In genomic region chr19:1854542-1855039, GRCh38 we compare ENCODE assay signal across 8 cellular contexts. TPM values are rescaled to one million over a fixed set of nuclear protein-coding genes. Genes with fewer than 3 reads are reported as not detected.
DNase-seq lines count a peak whose midpoint lies in the region; ATAC-seq and TF ChIP-seq lines count a peak whose summit lies in the region.

No MANE protein-coding gene starts in this region.

- peaks cover 49% of the 10 kb centered on the region for H3K4me1 Mint-ChIP-seq in osteocyte (ENCODE audit: unreplicated experiment)

- no peaks in the 10 kb centered on the region for H3K36me3 ChIP-seq in Peyer's patch

- no peak for TF ChIP-seq CTCF in Peyer's patch (IDR thresholded peaks at IDR 0.05)
- TF ChIP-seq CTCF in osteocyte (IDR thresholded peaks at IDR 0.05), result no peak

- DNase-seq in DMS 273 treated with DMSO at 0.1 percent for 48 hours (lab: John Stamatoyannopoulos, UW) (peak; percentile 28), Peyer's patch (peak in 1 of 3 donors; percentile 67), epithelial cell of prostate (ENCODE audit: low read depth, low spot score) (no peak), osteocyte (ENCODE audit: extremely low spot score, unreplicated experiment) (no peak), superior temporal gyrus (ENCODE audit: extremely low spot score) (no peak), D341Med (ENCODE audit: low spot score) (no peak)

- H3K4me1 ChIP-seq in Peyer's patch, result peaks cover 20 to 75% (median 52%) of the 10 kb centered on the region in 4 donors

- H3K4me3 ChIP-seq in Peyer's patch, result peak overlapping the region in 1 of 4 donors; percentile 56

- no peaks in the 10 kb centered on the region for H3K27me3 Mint-ChIP-seq in osteocyte (ENCODE audit: unreplicated experiment)

- ATAC-seq in GM19452 (IDR thresholded peaks at IDR 0.05; ENCODE audit: unreplicated experiment) (no peak), GM19455 (IDR thresholded peaks at IDR 0.05; ENCODE audit: unreplicated experiment) (no peak)

- no peak for TF ChIP-seq POLR2A in Peyer's patch (IDR thresholded peaks at IDR 0.05)

- H3K27me3 ChIP-seq in Peyer's patch, result no peaks in the 10 kb centered on the region

- H3K36me3 Mint-ChIP-seq in osteocyte (ENCODE audit: unreplicated experiment), result no peaks in the 10 kb centered on the region

- no peaks in the 10 kb centered on the region for H3K9me3 Mint-ChIP-seq in osteocyte (ENCODE audit: unreplicated experiment)

- no peaks in the 10 kb centered on the region for H3K9me3 ChIP-seq in Peyer's patch

- peak overlapping the region; percentile 83 for H3K27ac Mint-ChIP-seq in osteocyte (ENCODE audit: unreplicated experiment)

- H3K4me3 Mint-ChIP-seq in osteocyte (ENCODE audit: unreplicated experiment), result no peak overlapping the region

- peak overlapping the region; percentile 96 to 99 (median 98) for H3K27ac ChIP-seq in Peyer's patch
- peak overlapping the region; percentile 90 for H3K27ac ChIP-seq in epithelial cell of prostate

RNA-seq across cellular contexts. Expression of gene REXO1, which starts 6.3 kb away (rescaled TPM):
- 100 to 1,000 TPM in 1 of 4 donors, 10 to 100 TPM in 3; 47.0 to 101 (median 57.2) TPM for total RNA-seq in Peyer's patch
- 29.8 and 39.3 TPM in 2 replicates for total RNA-seq in osteocyte

RNA-seq across cellular contexts. Expression of gene KLF16, which starts 8.8 kb away (rescaled TPM):
- total RNA-seq in Peyer's patch, result 10 to 100 TPM; 10.3 to 18.2 (median 14.8) TPM
- 25.1 and 26.3 TPM in 2 replicates for total RNA-seq in osteocyte

RNA-seq across cellular contexts. Expression of gene ABHD17A, which starts 30.7 kb away (rescaled TPM):
- 10 to 100 TPM; 52.0 to 95.9 (median 68.4) TPM for total RNA-seq in Peyer's patch
- total RNA-seq in osteocyte, result 63.4 and 64.0 TPM in 2 replicates

RNA-seq across cellular contexts. Expression of gene ATP8B3, which starts 42.5 kb away (rescaled TPM):
- total RNA-seq in Peyer's patch, result 1 to 10 TPM in 1 of 4 donors, under 1 TPM in 2, not detected in 1; 0.35 to 4.5 (median 0.94) TPM
- total RNA-seq in osteocyte, result 4.6 and 5.2 TPM in 2 replicates

RNA-seq across cellular contexts. Expression of gene ADAT3, which starts 50.6 kb away (rescaled TPM):
- total RNA-seq in Peyer's patch, result 10 to 100 TPM; 18.2 to 33.3 (median 23.8) TPM
- 6.8 and 7.4 TPM in 2 replicates for total RNA-seq in osteocyte
